In genomic region chr3:172102123-172102882, GRCh38 we compare ENCODE assay signal across 9 cellular contexts.
DNase-seq lines count a peak whose midpoint lies in the region; ATAC-seq and FAIRE-seq lines count a peak whose summit lies in the region.
"Had no signal": no experiment of that assay in that cellular context is flagged by ENCODE, and none has a peak within 500 bp of the region (broad histone marks: within the 10 kb centered on the region; RNA-seq: fewer than 3 reads in every experiment).

No MANE protein-coding gene starts in this region.

- CTCF ChIA-PET in activated CD8-positive, alpha-beta T cell treated with anti-CD3 and anti-CD28 coated beads, Interleukin-2, amount 10 ng/mL, durations not matched to agents 7 days and 5 days (lab: Charles Lee): interaction anchor here (0.9 to 2.3 kb wide), 5 partner anchors 10 to 230 kb away, joined by 3 to 11 read pairs (median 5); no protein-coding TSS in a partner anchor
- CTCF ChIA-PET in naive thymus-derived CD4-positive, alpha-beta T cell (lab: Charles Lee): interaction anchor here (0.5 to 2.1 kb wide), 6 partner anchors 14 to 251 kb away, joined by 3 to 8 read pairs (median 4); no protein-coding TSS in a partner anchor

- ATAC-seq in GM18858 (IDR thresholded peaks at IDR 0.05; ENCODE audit: unreplicated experiment) (peak; percentile 18), HG03175 (IDR thresholded peaks at IDR 0.05; ENCODE audit: unreplicated experiment) (peak; percentile 23)
- peak; percentile 59 for ATAC-seq in activated CD8-positive, alpha-beta T cell treated with anti-CD3 and anti-CD28 coated beads, Interleukin-2, amount 10 ng/mL, durations not matched to agents 7 days and 5 days
- peak; percentile 73 for ATAC-seq in naive thymus-derived CD4-positive, alpha-beta T cell

- no peak for FAIRE-seq in RCC 7860 (lab: Jason Lieb, UNC)
- FAIRE-seq: colon had no signal

- peak overlapping the region; percentile 46 for H3K4me3 Mint-ChIP-seq in activated CD8-positive, alpha-beta T cell treated with anti-CD3 and anti-CD28 coated beads, Interleukin-2, amount 10 ng/mL, durations not matched to agents 7 days and 5 days
- peak overlapping the region; percentile 52 to 82 (median 76) for H3K4me3 Mint-ChIP-seq in naive thymus-derived CD4-positive, alpha-beta T cell

- peaks cover 25 to 73% of the 10 kb centered on the region in 2 donors for H3K4me1 ChIP-seq in naive thymus-derived CD4-positive, alpha-beta T cell (ENCODE audit: control insufficient read depth in 2 of 2, insufficient read depth in 2 of 2, low read length in 2 of 2)

- peak overlapping the region; percentile 28 for H3K4me3 ChIP-seq in naive thymus-derived CD4-positive, alpha-beta T cell (ENCODE audit: low read length)

- H3K27ac ChIP-seq in naive thymus-derived CD4-positive, alpha-beta T cell (ENCODE audit: low read depth, low read length): peak overlapping the region; percentile 27

- peaks cover 66% of the 10 kb centered on the region for H3K4me1 Mint-ChIP-seq in activated CD8-positive, alpha-beta T cell treated with anti-CD3 and anti-CD28 coated beads, Interleukin-2, amount 10 ng/mL, durations not matched to agents 7 days and 5 days (ENCODE audit: low read depth)
- H3K4me1 Mint-ChIP-seq in naive thymus-derived CD4-positive, alpha-beta T cell: peaks cover 60 to 98% (median 93%) of the 10 kb centered on the region in 7 donors

- H3K36me3 Mint-ChIP-seq in activated CD8-positive, alpha-beta T cell treated with anti-CD3 and anti-CD28 coated beads, Interleukin-2, amount 10 ng/mL, durations not matched to agents 7 days and 5 days (ENCODE audit: low read depth): peaks cover 11% of the 10 kb centered on the region
- peaks cover 0 to 19% (median 0%) of the 10 kb centered on the region in 5 donors for H3K36me3 Mint-ChIP-seq in naive thymus-derived CD4-positive, alpha-beta T cell

- H3K9me3 ChIP-seq in naive thymus-derived CD4-positive, alpha-beta T cell (ENCODE audit: control insufficient read depth in 2 of 3, low read length in 3 of 3): no peaks in the 10 kb centered on the region

- no peaks in the 10 kb centered on the region for H3K36me3 ChIP-seq in naive thymus-derived CD4-positive, alpha-beta T cell (ENCODE audit: control insufficient read depth in 2 of 3, insufficient read depth in 3 of 3, low read length in 3 of 3)

- H3K27me3 Mint-ChIP-seq in activated CD8-positive, alpha-beta T cell treated with anti-CD3 and anti-CD28 coated beads, Interleukin-2, amount 10 ng/mL, durations not matched to agents 7 days and 5 days (ENCODE audit: low read depth): peaks cover 2% of the 10 kb centered on the region
- peaks cover 0 to 9% (median 0%) of the 10 kb centered on the region in 5 donors for H3K27me3 Mint-ChIP-seq in naive thymus-derived CD4-positive, alpha-beta T cell

- H3K27ac Mint-ChIP-seq in activated CD8-positive, alpha-beta T cell treated with anti-CD3 and anti-CD28 coated beads, Interleukin-2, amount 10 ng/mL, durations not matched to agents 7 days and 5 days: peak overlapping the region; percentile 62
- peak overlapping the region in 8 of 9 donors; percentile 32 to 92 (median 84) for H3K27ac Mint-ChIP-seq in naive thymus-derived CD4-positive, alpha-beta T cell

- no peaks in the 10 kb centered on the region for H3K9me3 Mint-ChIP-seq in activated CD8-positive, alpha-beta T cell treated with anti-CD3 and anti-CD28 coated beads, Interleukin-2, amount 10 ng/mL, durations not matched to agents 7 days and 5 days (ENCODE audit: insufficient read depth)
- peaks cover 0 to 5% (median 0%) of the 10 kb centered on the region in 11 donors for H3K9me3 Mint-ChIP-seq in naive thymus-derived CD4-positive, alpha-beta T cell

- peak; percentile 59 for DNase-seq in activated CD8-positive, alpha-beta T cell treated with anti-CD3 and anti-CD28 coated beads, Interleukin-2, amount 10 ng/mL, durations not matched to agents 7 days and 5 days
- DNase-seq in naive thymus-derived CD4-positive, alpha-beta T cell: peak in 7 of 9 donors; percentile 52 to 64 (median 56)
- DNase-seq in RCC 7860 (ENCODE audit: low spot score) (no peak), Ammon's horn (ENCODE audit: low spot score) (no peak), NCI-H146 treated with DMSO at 0.1 percent for 48 hours (lab: John Stamatoyannopoulos, UW; ENCODE audit: unreplicated experiment) (no peak), NCI-H82 treated with DMSO at 0.1 percent for 48 hours (lab: John Stamatoyannopoulos, UW; ENCODE audit: unreplicated experiment) (no peak)

- POLR2A ChIA-PET in activated CD8-positive, alpha-beta T cell treated with anti-CD3 and anti-CD28 coated beads, Interleukin-2, amount 10 ng/mL, durations not matched to agents 7 days and 5 days (lab: Charles Lee): interaction anchor here (0.9 kb wide), 1 partner anchor 10 kb away, joined by 3 read pairs; no protein-coding TSS in a partner anchor
- POLR2A ChIA-PET in naive thymus-derived CD4-positive, alpha-beta T cell (lab: Charles Lee): interaction anchor here (1.0 to 2.0 kb wide), 3 partner anchors 20 to 63 kb away, joined by 3 to 5 read pairs (median 4); partner anchors contain the start of gene FNDC3B

- H3K27me3 ChIP-seq in naive thymus-derived CD4-positive, alpha-beta T cell (ENCODE audit: control insufficient read depth in 2 of 2, insufficient read depth in 2 of 2, low read length in 2 of 2): no peaks in the 10 kb centered on the region

- intact Hi-C loops in naive thymus-derived CD4-positive, alpha-beta T cell (cut with micrococcal nuclease): loop anchor here (1.0 to 10.0 kb wide), 9 partner anchors 35 to 1748 kb away; partner anchors contain the start of genes ECT2 (in 1 of the 2), FNDC3B (in 1 of the 2), SKIL (in 1 of the 2) and TNIK (in 1 of the 2)

Comparison
In these comparisons a context has a peak if more than half of its experiments do, and no peak if none do; other contexts are left out.
1. ATAC-seq: peak in every context shown above with its lines; median percentile 73 in naive thymus-derived CD4-positive, alpha-beta T cell; 59 in activated CD8-positive, alpha-beta T cell treated with anti-CD3 and anti-CD28 coated beads, Interleukin-2, amount 10 ng/mL, durations not matched to agents 7 days and 5 days; 23 in HG03175; 18 in GM18858.
2. DNase-seq: peak in activated CD8-positive, alpha-beta T cell treated with anti-CD3 and anti-CD28 coated beads, Interleukin-2, amount 10 ng/mL, durations not matched to agents 7 days and 5 days (single experiment) and naive thymus-derived CD4-positive, alpha-beta T cell (7 of 9); none in RCC 7860 (single experiment), Ammon's horn (single experiment), NCI-H146 treated with DMSO at 0.1 percent for 48 hours (single experiment) and NCI-H82 treated with DMSO at 0.1 percent for 48 hours (single experiment).